8 cellular contexts compared by ENCODE assay signal in genomic region chr2:151261977-151262291, GRCh38. TPM values are rescaled to one million over a fixed set of nuclear protein-coding genes. Genes with fewer than 3 reads are reported as not detected.
DNase-seq lines count a peak whose midpoint lies in the region; ATAC-seq and TF ChIP-seq lines count a peak whose summit lies in the region.

No MANE protein-coding gene starts in this region.

- ATAC-seq in heart left ventricle (no peak), Right ventricle myocardium inferior (no peak), HG03135 (IDR thresholded peaks at IDR 0.05; ENCODE audit: unreplicated experiment) (no peak)

- H3K4me3 ChIP-seq in heart left ventricle (peak overlapping the region; percentile 75 to 99 (median 84)), brain microvascular endothelial cell (ENCODE audit: low read depth, low read length) (peak overlapping the region; percentile 82), mesodermal cell (ENCODE audit: extremely low read depth, insufficient read depth, low read length, poor library complexity, severe bottlenecking) (peak overlapping the region; percentile 59), vagina (peak overlapping the region; percentile 79 to 90)

- no peaks in the 10 kb centered on the region for H3K27me3 ChIP-seq in heart left ventricle
- no peaks in the 10 kb centered on the region for H3K27me3 ChIP-seq in brain microvascular endothelial cell (replicated peaks)
- H3K27me3 ChIP-seq in vagina, result no peaks in the 10 kb centered on the region

- H3K9me3 ChIP-seq in heart left ventricle, result no peaks in the 10 kb centered on the region
- H3K9me3 ChIP-seq in mesodermal cell (ENCODE audit: control insufficient read depth, low read length), result no peaks in the 10 kb centered on the region
- H3K9me3 ChIP-seq in vagina, result no peaks in the 10 kb centered on the region

- H3K4me1 ChIP-seq in heart left ventricle, result peaks cover 0 to 19% (median 5%) of the 10 kb centered on the region in 12 donors
- no peaks in the 10 kb centered on the region for H3K4me1 ChIP-seq in mesodermal cell (ENCODE audit: control insufficient read depth, insufficient read depth, low read length, poor library complexity, severe bottlenecking)
- H3K4me1 ChIP-seq in vagina, result peaks cover 20% of the 10 kb centered on the region

- H3K36me3 ChIP-seq in heart left ventricle, result no peaks in the 10 kb centered on the region
- no peaks in the 10 kb centered on the region for H3K36me3 ChIP-seq in brain microvascular endothelial cell (replicated peaks)
- H3K36me3 ChIP-seq in mesodermal cell (ENCODE audit: control insufficient read depth, insufficient read depth, low read length), result no peaks in the 10 kb centered on the region
- H3K36me3 ChIP-seq in vagina, result no peaks in the 10 kb centered on the region

- H3K27ac ChIP-seq in heart left ventricle (peak overlapping the region in 11 of 12 donors; percentile 87 to 98 (median 95)), brain microvascular endothelial cell (peak overlapping the region; percentile 86), mesodermal cell (ENCODE audit: low read depth, low read length, severe bottlenecking) (peak overlapping the region; percentile 59), vagina (peak overlapping the region; percentile 98)

- TF ChIP-seq POLR2A in heart left ventricle (IDR thresholded peaks at IDR 0.05) (no peak), vagina (IDR thresholded peaks at IDR 0.05) (no peak)

- DNase-seq in heart left ventricle (no peak), Right ventricle myocardium inferior (ENCODE audit: missing footprints) (no peak), brain microvascular endothelial cell (no peak), vagina (ENCODE audit: extremely low spot score in 2 of 2) (no peak), RKO (ENCODE audit: low spot score) (no peak)
- no peak for DNase-seq in stimulated activated CD4-positive, alpha-beta T cell treated with anti-CD3 and anti-CD28 coated beads, Interleukin-12 subunit alpha, Interleukin-12 subunit beta, amount 100 ng/mL, for 4 hours

- TF ChIP-seq CTCF in heart left ventricle (IDR thresholded peaks at IDR 0.05) (no peak), brain microvascular endothelial cell (IDR thresholded peaks at IDR 0.05; ENCODE audit: low read depth, low read length, missing control alignments) (no peak), vagina (IDR thresholded peaks at IDR 0.05) (no peak)

- intact Hi-C loops in heart left ventricle (cut with DNase I) (loop anchor here in 2 of 10 donors (10.0 kb wide), 1 partner anchor 153 kb away; no protein-coding TSS in a partner anchor), Right ventricle myocardium inferior (cut with DNase I) (loop anchor here (2.0 kb wide), 1 partner anchor 27 kb away; the partner anchor contains the start of gene NMI), vagina (cut with DNase I) (loop anchor here (2.0 to 10.0 kb wide), 2 partner anchors 29 to 153 kb away; no protein-coding TSS in a partner anchor)

- in situ Hi-C loops in brain microvascular endothelial cell (cut with HindIII; ENCODE audit: low pct_ligation_motif_present, low sequenced_read_pairs), result no loop called here

- WGBS in heart left ventricle, 4 donors, result 10 to 14% (median 12%) methylated on average over 9 of the region's 9 CpGs
- WGBS in mesodermal cell (ENCODE audit: insufficient coverage in 2 of 2), 2 experiments, result 52 to 54% methylated on average over 8 to 9 of the region's 9 CpGs

RNA-seq across cellular contexts. Expression of gene RBM43, which starts 0.3 kb away (rescaled TPM):
- total RNA-seq in heart left ventricle, result 1 to 10 TPM in 7 of 9 donors, under 1 TPM in 2; 0.81 to 5.9 (median 1.9) TPM
- polyA plus RNA-seq in heart left ventricle, result 1 to 10 TPM; 1.1 to 1.2 TPM
- 2.1 TPM for total RNA-seq in Right ventricle myocardium inferior
- polyA plus RNA-seq in mesodermal cell (2013, experiment 1 of 2), result 2.5 TPM
- 3.6 TPM for polyA plus RNA-seq in mesodermal cell (2013, experiment 2 of 2)
- 3.9 TPM for total RNA-seq in vagina

RNA-seq across cellular contexts. Expression of gene NMI, which starts 27.5 kb away (rescaled TPM):
- total RNA-seq in heart left ventricle (10 to 100 TPM in 1 of 9 donors, 1 to 10 TPM in 8; 1.7 to 15.9 (median 3.7) TPM), Right ventricle myocardium inferior (4.5 TPM), vagina (9.3 TPM)
- 1 to 10 TPM; 2.4 to 5.1 TPM for polyA plus RNA-seq in heart left ventricle
- polyA plus RNA-seq in mesodermal cell (2013, experiment 1 of 2), result 2.0 TPM
- 1.6 TPM for polyA plus RNA-seq in mesodermal cell (2013, experiment 2 of 2)
